ENCODE assay signal across 1 cellular context in the genomic region with DNA sequence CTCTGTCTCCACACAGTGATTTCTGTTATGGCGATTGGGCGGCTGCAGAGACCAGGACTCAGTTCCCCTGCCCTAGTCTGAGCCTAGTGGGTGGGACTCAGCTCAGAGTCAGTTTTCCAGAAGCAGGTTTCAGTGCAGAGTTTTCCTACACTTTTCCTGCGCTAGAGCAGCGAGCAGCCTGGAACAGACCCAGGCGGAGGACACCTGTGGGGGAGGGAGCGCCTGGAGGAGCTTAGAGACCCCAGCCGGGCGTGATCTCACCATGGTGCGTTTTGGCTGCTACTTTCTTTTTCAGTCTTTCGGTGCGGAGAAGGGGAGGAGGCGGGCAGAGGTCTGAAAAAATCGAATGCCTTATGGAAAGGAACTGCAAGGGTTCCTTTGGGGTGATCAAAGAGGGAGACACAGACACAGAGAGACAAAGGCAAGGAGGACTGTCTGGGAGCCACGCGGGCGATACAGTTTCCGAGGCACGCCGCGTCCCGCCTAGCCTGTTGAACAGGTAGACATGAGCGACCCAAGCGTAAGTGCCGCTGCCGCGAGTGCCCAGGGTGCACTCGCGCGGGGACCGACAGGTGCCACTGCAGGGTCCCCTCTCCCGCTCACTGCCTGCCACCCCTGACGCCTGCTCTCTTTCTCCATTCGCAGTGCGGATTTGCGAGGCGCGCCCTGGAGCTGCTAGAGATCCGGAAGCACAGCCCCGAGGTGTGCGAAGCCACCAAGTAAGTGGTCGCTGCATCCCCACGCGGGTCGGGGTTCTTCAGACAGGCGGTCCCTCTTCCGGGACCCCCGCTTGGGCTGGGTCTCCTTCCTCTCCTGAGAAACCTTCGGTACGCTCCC.
TF ChIP-seq lines count a peak whose summit lies in the region.

A gene with protein sequence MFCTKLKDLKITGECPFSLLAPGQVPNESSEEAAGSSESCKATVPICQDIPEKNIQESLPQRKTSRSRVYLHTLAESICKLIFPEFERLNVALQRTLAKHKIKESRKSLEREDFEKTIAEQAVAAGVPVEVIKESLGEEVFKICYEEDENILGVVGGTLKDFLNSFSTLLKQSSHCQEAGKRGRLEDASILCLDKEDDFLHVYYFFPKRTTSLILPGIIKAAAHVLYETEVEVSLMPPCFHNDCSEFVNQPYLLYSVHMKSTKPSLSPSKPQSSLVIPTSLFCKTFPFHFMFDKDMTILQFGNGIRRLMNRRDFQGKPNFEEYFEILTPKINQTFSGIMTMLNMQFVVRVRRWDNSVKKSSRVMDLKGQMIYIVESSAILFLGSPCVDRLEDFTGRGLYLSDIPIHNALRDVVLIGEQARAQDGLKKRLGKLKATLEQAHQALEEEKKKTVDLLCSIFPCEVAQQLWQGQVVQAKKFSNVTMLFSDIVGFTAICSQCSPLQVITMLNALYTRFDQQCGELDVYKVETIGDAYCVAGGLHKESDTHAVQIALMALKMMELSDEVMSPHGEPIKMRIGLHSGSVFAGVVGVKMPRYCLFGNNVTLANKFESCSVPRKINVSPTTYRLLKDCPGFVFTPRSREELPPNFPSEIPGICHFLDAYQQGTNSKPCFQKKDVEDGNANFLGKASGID (plus strand): TSS at position 148 of the 837 bp plus-strand sequence. CDS start 30,020 bp downstream, outside the sequence.

TF ChIP-seq in H1, 55 proteins besides CTCF, POLR2A, EP300 and RAD21 (continues in another document):
- no peak for TF ChIP-seq BACH1 (IDR thresholded peaks at IDR 0.05; ENCODE audit: low read length)
- TF ChIP-seq NRF1 (IDR thresholded peaks at IDR 0.05; ENCODE audit: low read depth, low read length): no peak
- TF ChIP-seq SIX5 (IDR thresholded peaks at IDR 0.05; ENCODE audit: low read depth, low read length): no peak
- peak; percentile 72 for TF ChIP-seq KDM4A (IDR thresholded peaks at IDR 0.05; ENCODE audit: low read depth, low read length, severe bottlenecking)
- no peak for TF ChIP-seq CTBP2 (IDR thresholded peaks at IDR 0.05; ENCODE audit: borderline replicate concordance, insufficient read depth, insufficient read length, low read length)
- TF ChIP-seq CHD1 (IDR thresholded peaks at IDR 0.05; ENCODE audit: low read depth, low read length): no peak
- no peak for TF ChIP-seq KDM5A (IDR thresholded peaks at IDR 0.05; ENCODE audit: low read length)
- no peak for TF ChIP-seq SRF (IDR thresholded peaks at IDR 0.05; ENCODE audit: low read depth, low read length)
- no peak for TF ChIP-seq ATF3 (IDR thresholded peaks at IDR 0.05; ENCODE audit: insufficient read depth, low read depth, low read length)
- no peak for TF ChIP-seq RBBP5 (IDR thresholded peaks at IDR 0.05; ENCODE audit: borderline replicate concordance, low read depth, low read length)
- no peak for TF ChIP-seq PHF8 (conservative IDR thresholded peaks at IDR 0.05; ENCODE audit: low read depth, low read length)
- no peak for TF ChIP-seq TAF7 (optimal IDR thresholded peaks at IDR 0.05; ENCODE audit: borderline replicate concordance, low read depth, low read length)
- TF ChIP-seq SP2 (IDR thresholded peaks at IDR 0.05; ENCODE audit: low read length): no peak
- TF ChIP-seq SIRT6 (IDR thresholded peaks at IDR 0.05; ENCODE audit: low read length): no peak
- no peak for TF ChIP-seq NANOG (IDR thresholded peaks at IDR 0.05; ENCODE audit: insufficient read depth, low read depth, low read length, poor library complexity, severe bottlenecking)
- no peak for TF ChIP-seq GTF2F1 (IDR thresholded peaks at IDR 0.05; ENCODE audit: borderline replicate concordance, low read depth, low read length)
- TF ChIP-seq JUND (IDR thresholded peaks at IDR 0.05; ENCODE audit: low read length): no peak
- TF ChIP-seq SAP30 (IDR thresholded peaks at IDR 0.05; ENCODE audit: insufficient read depth, insufficient replicate concordance, low read length): no peak
- TF ChIP-seq, protein P1, sequence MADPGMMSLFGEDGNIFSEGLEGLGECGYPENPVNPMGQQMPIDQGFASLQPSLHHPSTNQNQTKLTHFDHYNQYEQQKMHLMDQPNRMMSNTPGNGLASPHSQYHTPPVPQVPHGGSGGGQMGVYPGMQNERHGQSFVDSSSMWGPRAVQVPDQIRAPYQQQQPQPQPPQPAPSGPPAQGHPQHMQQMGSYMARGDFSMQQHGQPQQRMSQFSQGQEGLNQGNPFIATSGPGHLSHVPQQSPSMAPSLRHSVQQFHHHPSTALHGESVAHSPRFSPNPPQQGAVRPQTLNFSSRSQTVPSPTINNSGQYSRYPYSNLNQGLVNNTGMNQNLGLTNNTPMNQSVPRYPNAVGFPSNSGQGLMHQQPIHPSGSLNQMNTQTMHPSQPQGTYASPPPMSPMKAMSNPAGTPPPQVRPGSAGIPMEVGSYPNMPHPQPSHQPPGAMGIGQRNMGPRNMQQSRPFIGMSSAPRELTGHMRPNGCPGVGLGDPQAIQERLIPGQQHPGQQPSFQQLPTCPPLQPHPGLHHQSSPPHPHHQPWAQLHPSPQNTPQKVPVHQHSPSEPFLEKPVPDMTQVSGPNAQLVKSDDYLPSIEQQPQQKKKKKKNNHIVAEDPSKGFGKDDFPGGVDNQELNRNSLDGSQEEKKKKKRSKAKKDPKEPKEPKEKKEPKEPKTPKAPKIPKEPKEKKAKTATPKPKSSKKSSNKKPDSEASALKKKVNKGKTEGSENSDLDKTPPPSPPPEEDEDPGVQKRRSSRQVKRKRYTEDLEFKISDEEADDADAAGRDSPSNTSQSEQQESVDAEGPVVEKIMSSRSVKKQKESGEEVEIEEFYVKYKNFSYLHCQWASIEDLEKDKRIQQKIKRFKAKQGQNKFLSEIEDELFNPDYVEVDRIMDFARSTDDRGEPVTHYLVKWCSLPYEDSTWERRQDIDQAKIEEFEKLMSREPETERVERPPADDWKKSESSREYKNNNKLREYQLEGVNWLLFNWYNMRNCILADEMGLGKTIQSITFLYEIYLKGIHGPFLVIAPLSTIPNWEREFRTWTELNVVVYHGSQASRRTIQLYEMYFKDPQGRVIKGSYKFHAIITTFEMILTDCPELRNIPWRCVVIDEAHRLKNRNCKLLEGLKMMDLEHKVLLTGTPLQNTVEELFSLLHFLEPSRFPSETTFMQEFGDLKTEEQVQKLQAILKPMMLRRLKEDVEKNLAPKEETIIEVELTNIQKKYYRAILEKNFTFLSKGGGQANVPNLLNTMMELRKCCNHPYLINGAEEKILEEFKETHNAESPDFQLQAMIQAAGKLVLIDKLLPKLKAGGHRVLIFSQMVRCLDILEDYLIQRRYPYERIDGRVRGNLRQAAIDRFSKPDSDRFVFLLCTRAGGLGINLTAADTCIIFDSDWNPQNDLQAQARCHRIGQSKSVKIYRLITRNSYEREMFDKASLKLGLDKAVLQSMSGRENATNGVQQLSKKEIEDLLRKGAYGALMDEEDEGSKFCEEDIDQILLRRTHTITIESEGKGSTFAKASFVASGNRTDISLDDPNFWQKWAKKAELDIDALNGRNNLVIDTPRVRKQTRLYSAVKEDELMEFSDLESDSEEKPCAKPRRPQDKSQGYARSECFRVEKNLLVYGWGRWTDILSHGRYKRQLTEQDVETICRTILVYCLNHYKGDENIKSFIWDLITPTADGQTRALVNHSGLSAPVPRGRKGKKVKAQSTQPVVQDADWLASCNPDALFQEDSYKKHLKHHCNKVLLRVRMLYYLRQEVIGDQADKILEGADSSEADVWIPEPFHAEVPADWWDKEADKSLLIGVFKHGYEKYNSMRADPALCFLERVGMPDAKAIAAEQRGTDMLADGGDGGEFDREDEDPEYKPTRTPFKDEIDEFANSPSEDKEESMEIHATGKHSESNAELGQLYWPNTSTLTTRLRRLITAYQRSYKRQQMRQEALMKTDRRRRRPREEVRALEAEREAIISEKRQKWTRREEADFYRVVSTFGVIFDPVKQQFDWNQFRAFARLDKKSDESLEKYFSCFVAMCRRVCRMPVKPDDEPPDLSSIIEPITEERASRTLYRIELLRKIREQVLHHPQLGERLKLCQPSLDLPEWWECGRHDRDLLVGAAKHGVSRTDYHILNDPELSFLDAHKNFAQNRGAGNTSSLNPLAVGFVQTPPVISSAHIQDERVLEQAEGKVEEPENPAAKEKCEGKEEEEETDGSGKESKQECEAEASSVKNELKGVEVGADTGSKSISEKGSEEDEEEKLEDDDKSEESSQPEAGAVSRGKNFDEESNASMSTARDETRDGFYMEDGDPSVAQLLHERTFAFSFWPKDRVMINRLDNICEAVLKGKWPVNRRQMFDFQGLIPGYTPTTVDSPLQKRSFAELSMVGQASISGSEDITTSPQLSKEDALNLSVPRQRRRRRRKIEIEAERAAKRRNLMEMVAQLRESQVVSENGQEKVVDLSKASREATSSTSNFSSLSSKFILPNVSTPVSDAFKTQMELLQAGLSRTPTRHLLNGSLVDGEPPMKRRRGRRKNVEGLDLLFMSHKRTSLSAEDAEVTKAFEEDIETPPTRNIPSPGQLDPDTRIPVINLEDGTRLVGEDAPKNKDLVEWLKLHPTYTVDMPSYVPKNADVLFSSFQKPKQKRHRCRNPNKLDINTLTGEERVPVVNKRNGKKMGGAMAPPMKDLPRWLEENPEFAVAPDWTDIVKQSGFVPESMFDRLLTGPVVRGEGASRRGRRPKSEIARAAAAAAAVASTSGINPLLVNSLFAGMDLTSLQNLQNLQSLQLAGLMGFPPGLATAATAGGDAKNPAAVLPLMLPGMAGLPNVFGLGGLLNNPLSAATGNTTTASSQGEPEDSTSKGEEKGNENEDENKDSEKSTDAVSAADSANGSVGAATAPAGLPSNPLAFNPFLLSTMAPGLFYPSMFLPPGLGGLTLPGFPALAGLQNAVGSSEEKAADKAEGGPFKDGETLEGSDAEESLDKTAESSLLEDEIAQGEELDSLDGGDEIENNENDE (IDR thresholded peaks at IDR 0.05; ENCODE audit: insufficient replicate concordance, low read length): no peak
- TF ChIP-seq CEBPB (IDR thresholded peaks at IDR 0.05; ENCODE audit: low read depth, low read length): no peak
- peak; percentile 40 for TF ChIP-seq ASH2L (IDR thresholded peaks at IDR 0.05; ENCODE audit: low read length)
- TF ChIP-seq POLR2AphosphoS5 (IDR thresholded peaks at IDR 0.05; ENCODE audit: low read depth, low read length): peak; percentile 87
- TF ChIP-seq KDM1A (IDR thresholded peaks at IDR 0.05; ENCODE audit: borderline replicate concordance, low read length): no peak
- TF ChIP-seq, protein P2, sequence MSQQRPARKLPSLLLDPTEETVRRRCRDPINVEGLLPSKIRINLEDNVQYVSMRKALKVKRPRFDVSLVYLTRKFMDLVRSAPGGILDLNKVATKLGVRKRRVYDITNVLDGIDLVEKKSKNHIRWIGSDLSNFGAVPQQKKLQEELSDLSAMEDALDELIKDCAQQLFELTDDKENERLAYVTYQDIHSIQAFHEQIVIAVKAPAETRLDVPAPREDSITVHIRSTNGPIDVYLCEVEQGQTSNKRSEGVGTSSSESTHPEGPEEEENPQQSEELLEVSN (IDR thresholded peaks at IDR 0.05): peak; percentile 47
- TF ChIP-seq YY1 (IDR thresholded peaks at IDR 0.05; ENCODE audit: low read depth, low read length): no peak
- TF ChIP-seq BRCA1 (IDR thresholded peaks at IDR 0.05; ENCODE audit: low read depth, low read length): no peak
- no peak for TF ChIP-seq SIN3A (conservative IDR thresholded peaks at IDR 0.05 in 1 of 2, IDR thresholded peaks at IDR 0.05 in 1 of 2; ENCODE audit: low read depth in 1 of 2, low read length in 2 of 2)
- TF ChIP-seq USF2 (IDR thresholded peaks at IDR 0.05; ENCODE audit: low read length): no peak
- TF ChIP-seq RNF2 (IDR thresholded peaks at IDR 0.05; ENCODE audit: borderline replicate concordance, low read depth, low read length, missing control alignments, poor library complexity, severe bottlenecking): peak; percentile 43
- TF ChIP-seq CHD2 (IDR thresholded peaks at IDR 0.05; ENCODE audit: low read length): no peak
- no peak for TF ChIP-seq RFX5 (IDR thresholded peaks at IDR 0.05; ENCODE audit: borderline replicate concordance, low read depth, low read length)
- TF ChIP-seq POU5F1 (IDR thresholded peaks at IDR 0.05; ENCODE audit: low read depth, low read length): no peak
- no peak for TF ChIP-seq CREB1 (IDR thresholded peaks at IDR 0.05)
- no peak for TF ChIP-seq MAFK (IDR thresholded peaks at IDR 0.05; ENCODE audit: low read depth, low read length)
- no peak for TF ChIP-seq RXRA (IDR thresholded peaks at IDR 0.05; ENCODE audit: insufficient read depth, low read depth, low read length)
- TF ChIP-seq ZNF274 (IDR thresholded peaks at IDR 0.05; ENCODE audit: borderline replicate concordance, extremely low read depth, low read length): no peak
- TF ChIP-seq, protein P3, sequence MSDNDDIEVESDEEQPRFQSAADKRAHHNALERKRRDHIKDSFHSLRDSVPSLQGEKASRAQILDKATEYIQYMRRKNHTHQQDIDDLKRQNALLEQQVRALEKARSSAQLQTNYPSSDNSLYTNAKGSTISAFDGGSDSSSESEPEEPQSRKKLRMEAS (IDR thresholded peaks at IDR 0.05): peak; percentile 30; the same call in 1 of the 2 replicates
- TF ChIP-seq JUN (IDR thresholded peaks at IDR 0.05; ENCODE audit: low read depth, low read length): no peak
- TF ChIP-seq BCL11A (IDR thresholded peaks at IDR 0.05; ENCODE audit: low read depth in 2 of 2, low read length in 2 of 2): no peak
- TF ChIP-seq EZH2 (IDR thresholded peaks at IDR 0.05; ENCODE audit: low read depth, low read length, severe bottlenecking): peak; percentile 93
- TF ChIP-seq, protein P4, sequence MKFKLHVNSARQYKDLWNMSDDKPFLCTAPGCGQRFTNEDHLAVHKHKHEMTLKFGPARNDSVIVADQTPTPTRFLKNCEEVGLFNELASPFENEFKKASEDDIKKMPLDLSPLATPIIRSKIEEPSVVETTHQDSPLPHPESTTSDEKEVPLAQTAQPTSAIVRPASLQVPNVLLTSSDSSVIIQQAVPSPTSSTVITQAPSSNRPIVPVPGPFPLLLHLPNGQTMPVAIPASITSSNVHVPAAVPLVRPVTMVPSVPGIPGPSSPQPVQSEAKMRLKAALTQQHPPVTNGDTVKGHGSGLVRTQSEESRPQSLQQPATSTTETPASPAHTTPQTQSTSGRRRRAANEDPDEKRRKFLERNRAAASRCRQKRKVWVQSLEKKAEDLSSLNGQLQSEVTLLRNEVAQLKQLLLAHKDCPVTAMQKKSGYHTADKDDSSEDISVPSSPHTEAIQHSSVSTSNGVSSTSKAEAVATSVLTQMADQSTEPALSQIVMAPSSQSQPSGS (IDR thresholded peaks at IDR 0.05; ENCODE audit: low read length): no peak
- TF ChIP-seq TBP (IDR thresholded peaks at IDR 0.05; ENCODE audit: low read depth, low read length): no peak
- TF ChIP-seq SUZ12 (IDR thresholded peaks at IDR 0.05; ENCODE audit: low read length): peak; percentile 91
- TF ChIP-seq SP4 (IDR thresholded peaks at IDR 0.05; ENCODE audit: low read length): no peak
- no peak for TF ChIP-seq SP1 (IDR thresholded peaks at IDR 0.05; ENCODE audit: low read depth, low read length)
- no peak for TF ChIP-seq EGR1 (IDR thresholded peaks at IDR 0.05; ENCODE audit: borderline replicate concordance, low read depth, low read length)
- no peak for TF ChIP-seq TAF1 (IDR thresholded peaks at IDR 0.05; ENCODE audit: low read depth, low read length)
- TF ChIP-seq TCF12 (IDR thresholded peaks at IDR 0.05; ENCODE audit: low read depth, low read length): peak; percentile 84; the same call in 1 of the 2 replicates
- TF ChIP-seq HDAC2 (IDR thresholded peaks at IDR 0.05; ENCODE audit: borderline replicate concordance in 1 of 2, low read depth in 2 of 2, low read length in 2 of 2): no peak
